15 cellular contexts compared by ENCODE assay signal in genomic region chr4:79472693-79473552, GRCh38.
"Had no signal": no experiment of that assay in that cellular context is flagged by ENCODE, and none has a peak within 500 bp of the region (broad histone marks: within the 10 kb centered on the region; RNA-seq: fewer than 3 reads in every experiment).

No MANE protein-coding gene starts in this region.

- H3K4me1 ChIP-seq: foreskin keratinocyte, prostate gland, right lobe of liver had no signal

- H3K9me3 ChIP-seq: esophagus muscularis mucosa, prostate gland, right lobe of liver had no signal

- H3K27me3 ChIP-seq: brain microvascular endothelial cell, esophagus muscularis mucosa, foreskin keratinocyte, right lobe of liver had no signal

- H3K36me3 ChIP-seq: brain microvascular endothelial cell, esophagus muscularis mucosa, prostate gland, right lobe of liver had no signal

- ATAC-seq: foreskin keratinocyte; right lobe of liver; stimulated activated naive CD8-positive, alpha-beta T cell treated with anti-CD3 and anti-CD28 coated beads, Interleukin-15, Interleukin-2, amounts not matched to agents 100 U/mL and 50 U/mL, for 24 hours had no signal

- DNase-seq: activated CD4-positive, alpha-beta T cell treated with anti-CD3 and anti-CD28 coated beads, Interleukin-2, amount 50 U/mL, for 4 hours; activated naive CD4-positive, alpha-beta T cell; activated T-cell treated with anti-CD3 and anti-CD28 coated beads for 4 hours; anterior cingulate cortex; brain microvascular endothelial cell; cortex of kidney; effector CD4-positive, alpha-beta T cell; foreskin keratinocyte; immature natural killer cell; right lobe of liver; stimulated activated naive CD8-positive, alpha-beta T cell treated with anti-CD3 and anti-CD28 coated beads, Interleukin-15, Interleukin-2, amounts not matched to agents 100 U/mL and 50 U/mL, for 24 hours; T-helper 9 cell; trophoblast cell had no signal

- H3K4me3 ChIP-seq: esophagus muscularis mucosa, prostate gland, right lobe of liver had no signal

- H3K27ac ChIP-seq: brain microvascular endothelial cell, foreskin keratinocyte, prostate gland, right lobe of liver had no signal
